In genomic region chr7:21898265-21898930, GRCh38 we compare ENCODE assay signal across 8 cellular contexts. TPM values are rescaled to one million over a fixed set of nuclear protein-coding genes. Genes with fewer than 3 reads are reported as not detected.
DNase-seq lines count a peak whose midpoint lies in the region; ATAC-seq and TF ChIP-seq lines count a peak whose summit lies in the region.

No MANE protein-coding gene starts in this region.

- DNase-seq in stimulated activated CD4-positive, alpha-beta T cell treated with anti-CD3 and anti-CD28 coated beads, Interleukin-2, amount 100 ng/mL, for 4 hours (ENCODE audit: low read depth) = peak; percentile 4
- no peak for DNase-seq in stimulated activated CD4-positive, alpha-beta T cell treated with anti-CD3 and anti-CD28 coated beads, Interleukin-2, amount 100 ng/mL, for 24 hours
- peak; percentile 33 for DNase-seq in activated CD4-positive, alpha-beta memory T cell treated with anti-CD3 and anti-CD28 coated beads, Interleukin-2, amount 10 ng/mL, durations not matched to agents 7 days and 5 days
- DNase-seq in NCI-H1930 (lab: John Stamatoyannopoulos, UW) = no peak
- DNase-seq in DMS153 treated with DMSO at 0.1 percent for 48 hours (lab: John Stamatoyannopoulos, UW; ENCODE audit: unreplicated experiment) = no peak
- DNase-seq in NCI-H446 treated with DMSO at 0.1 percent for 48 hours (lab: John Stamatoyannopoulos, UW) = no peak
- DNase-seq in esophagus muscularis mucosa (ENCODE audit: extremely low spot score) = no peak

- POLR2A ChIA-PET in activated CD4-positive, alpha-beta memory T cell treated with anti-CD3 and anti-CD28 coated beads, Interleukin-2, amount 10 ng/mL, durations not matched to agents 7 days and 5 days (lab: Charles Lee) = interaction anchor here (1.1 to 2.3 kb wide), 2 partner anchors 44 to 47 kb away, joined by 4 to 13 read pairs; partner anchors contain the start of gene CDCA7L

- no peaks in the 10 kb centered on the region for H3K9me3 ChIP-seq in esophagus muscularis mucosa

- peak; percentile 95 for ATAC-seq in HG03103 (IDR thresholded peaks at IDR 0.05; ENCODE audit: low read depth, unreplicated experiment)

- H3K27ac Mint-ChIP-seq in activated CD4-positive, alpha-beta memory T cell treated with anti-CD3 and anti-CD28 coated beads, Interleukin-2, amount 10 ng/mL, durations not matched to agents 7 days and 5 days = peak overlapping the region; percentile 93

- TF ChIP-seq EP300 in esophagus muscularis mucosa (IDR thresholded peaks at IDR 0.05) = no peak

- no peak overlapping the region for H3K27ac ChIP-seq in esophagus muscularis mucosa (replicated peaks in 1 of 4)

- intact Hi-C loops in esophagus muscularis mucosa (cut with DNase I) = loop anchor here (5.0 kb wide), 1 partner anchor 69 kb away; no protein-coding TSS in a partner anchor

- peak overlapping the region; percentile 69 for H3K4me3 Mint-ChIP-seq in activated CD4-positive, alpha-beta memory T cell treated with anti-CD3 and anti-CD28 coated beads, Interleukin-2, amount 10 ng/mL, durations not matched to agents 7 days and 5 days

- H3K36me3 ChIP-seq in esophagus muscularis mucosa = peaks cover 0 to 49% (median 24%) of the 10 kb centered on the region in 4 donors

- H3K36me3 Mint-ChIP-seq in activated CD4-positive, alpha-beta memory T cell treated with anti-CD3 and anti-CD28 coated beads, Interleukin-2, amount 10 ng/mL, durations not matched to agents 7 days and 5 days (ENCODE audit: low read depth) = peaks cover 31% of the 10 kb centered on the region

- no peaks in the 10 kb centered on the region for H3K27me3 ChIP-seq in esophagus muscularis mucosa

- H3K27me3 Mint-ChIP-seq in activated CD4-positive, alpha-beta memory T cell treated with anti-CD3 and anti-CD28 coated beads, Interleukin-2, amount 10 ng/mL, durations not matched to agents 7 days and 5 days = no peaks in the 10 kb centered on the region

- 75% methylated on average over 17 of the region's 17 CpGs for WGBS in esophagus muscularis mucosa

- TF ChIP-seq POLR2A in esophagus muscularis mucosa (IDR thresholded peaks at IDR 0.05; ENCODE audit: low read depth) = no peak

- H3K4me1 ChIP-seq in esophagus muscularis mucosa = peaks cover 0 to 4% (median 0%) of the 10 kb centered on the region in 4 donors

- TF ChIP-seq CTCF in esophagus muscularis mucosa (IDR thresholded peaks at IDR 0.05) = no peak

- H3K4me3 ChIP-seq in esophagus muscularis mucosa = no peak overlapping the region

- H3K4me1 Mint-ChIP-seq in activated CD4-positive, alpha-beta memory T cell treated with anti-CD3 and anti-CD28 coated beads, Interleukin-2, amount 10 ng/mL, durations not matched to agents 7 days and 5 days = peaks cover 21% of the 10 kb centered on the region

- H3K9me3 Mint-ChIP-seq in activated CD4-positive, alpha-beta memory T cell treated with anti-CD3 and anti-CD28 coated beads, Interleukin-2, amount 10 ng/mL, durations not matched to agents 7 days and 5 days = no peaks in the 10 kb centered on the region

- CTCF ChIA-PET in activated CD4-positive, alpha-beta memory T cell treated with anti-CD3 and anti-CD28 coated beads, Interleukin-2, amount 10 ng/mL, durations not matched to agents 7 days and 5 days (lab: Charles Lee) = interaction anchor here (0.5 to 1.1 kb wide), 2 partner anchors 32 to 47 kb away, joined by 3 read pairs; partner anchors contain the start of gene CDCA7L

RNA-seq across cellular contexts. Expression of gene CDCA7L, which starts 47.3 kb away (rescaled TPM):
- total RNA-seq in activated CD4-positive, alpha-beta memory T cell treated with anti-CD3 and anti-CD28 coated beads, Interleukin-2, amount 10 ng/mL, durations not matched to agents 7 days and 5 days = 10 to 100 TPM; 38.8 to 48.2 TPM
- 10 to 100 TPM; 19.5 to 61.6 (median 25.2) TPM for total RNA-seq in esophagus muscularis mucosa

Comparison
In these comparisons a context has a peak if more than half of its experiments do, and no peak if none do; other contexts are left out.
1. DNase-seq: peak in stimulated activated CD4-positive, alpha-beta T cell treated with anti-CD3 and anti-CD28 coated beads, Interleukin-2, amount 100 ng/mL, for 4 hours (single experiment) and activated CD4-positive, alpha-beta memory T cell treated with anti-CD3 and anti-CD28 coated beads, Interleukin-2, amount 10 ng/mL, durations not matched to agents 7 days and 5 days (single experiment); none in stimulated activated CD4-positive, alpha-beta T cell treated with anti-CD3 and anti-CD28 coated beads, Interleukin-2, amount 100 ng/mL, for 24 hours (0 of 2), NCI-H1930 (0 of 2), DMS153 treated with DMSO at 0.1 percent for 48 hours (single experiment), NCI-H446 treated with DMSO at 0.1 percent for 48 hours (single experiment) and esophagus muscularis mucosa (single experiment).